ENCODE assay signal across 1 cellular context in the genomic region with DNA sequence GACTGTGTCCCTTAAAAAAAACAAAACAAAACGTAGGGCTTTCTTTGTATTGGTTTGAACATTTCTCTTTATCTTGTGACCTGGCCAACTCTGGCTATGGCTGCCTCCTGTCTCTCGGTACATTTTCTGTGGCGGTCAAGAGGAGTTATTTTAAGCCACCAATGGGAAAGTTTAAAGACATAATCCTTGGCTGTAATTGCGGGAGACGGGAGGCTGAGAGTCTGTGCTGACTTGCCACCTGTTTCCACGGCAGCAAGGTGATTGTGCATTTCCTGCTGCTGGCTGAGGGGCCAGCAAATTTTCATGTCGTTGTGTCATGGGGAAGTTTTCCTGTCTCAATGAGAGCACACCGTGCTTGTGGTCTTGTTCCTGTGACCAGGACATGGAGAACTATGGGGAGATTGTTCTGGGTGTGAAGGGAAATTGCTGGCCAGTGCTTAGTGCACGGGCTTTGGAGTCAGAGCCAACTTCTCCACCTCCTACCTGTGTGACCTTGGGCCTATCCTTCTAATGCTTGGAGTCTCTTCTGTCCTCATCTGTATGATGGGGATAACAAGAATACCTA.
TF ChIP-seq lines count a peak whose summit lies in the region.

No MANE protein-coding gene starts in this region.

TF ChIP-seq in K562, 482 proteins besides CTCF, POLR2A, EP300 and RAD21 (continued from another document and continues in another):
- TF ChIP-seq, protein P1, sequence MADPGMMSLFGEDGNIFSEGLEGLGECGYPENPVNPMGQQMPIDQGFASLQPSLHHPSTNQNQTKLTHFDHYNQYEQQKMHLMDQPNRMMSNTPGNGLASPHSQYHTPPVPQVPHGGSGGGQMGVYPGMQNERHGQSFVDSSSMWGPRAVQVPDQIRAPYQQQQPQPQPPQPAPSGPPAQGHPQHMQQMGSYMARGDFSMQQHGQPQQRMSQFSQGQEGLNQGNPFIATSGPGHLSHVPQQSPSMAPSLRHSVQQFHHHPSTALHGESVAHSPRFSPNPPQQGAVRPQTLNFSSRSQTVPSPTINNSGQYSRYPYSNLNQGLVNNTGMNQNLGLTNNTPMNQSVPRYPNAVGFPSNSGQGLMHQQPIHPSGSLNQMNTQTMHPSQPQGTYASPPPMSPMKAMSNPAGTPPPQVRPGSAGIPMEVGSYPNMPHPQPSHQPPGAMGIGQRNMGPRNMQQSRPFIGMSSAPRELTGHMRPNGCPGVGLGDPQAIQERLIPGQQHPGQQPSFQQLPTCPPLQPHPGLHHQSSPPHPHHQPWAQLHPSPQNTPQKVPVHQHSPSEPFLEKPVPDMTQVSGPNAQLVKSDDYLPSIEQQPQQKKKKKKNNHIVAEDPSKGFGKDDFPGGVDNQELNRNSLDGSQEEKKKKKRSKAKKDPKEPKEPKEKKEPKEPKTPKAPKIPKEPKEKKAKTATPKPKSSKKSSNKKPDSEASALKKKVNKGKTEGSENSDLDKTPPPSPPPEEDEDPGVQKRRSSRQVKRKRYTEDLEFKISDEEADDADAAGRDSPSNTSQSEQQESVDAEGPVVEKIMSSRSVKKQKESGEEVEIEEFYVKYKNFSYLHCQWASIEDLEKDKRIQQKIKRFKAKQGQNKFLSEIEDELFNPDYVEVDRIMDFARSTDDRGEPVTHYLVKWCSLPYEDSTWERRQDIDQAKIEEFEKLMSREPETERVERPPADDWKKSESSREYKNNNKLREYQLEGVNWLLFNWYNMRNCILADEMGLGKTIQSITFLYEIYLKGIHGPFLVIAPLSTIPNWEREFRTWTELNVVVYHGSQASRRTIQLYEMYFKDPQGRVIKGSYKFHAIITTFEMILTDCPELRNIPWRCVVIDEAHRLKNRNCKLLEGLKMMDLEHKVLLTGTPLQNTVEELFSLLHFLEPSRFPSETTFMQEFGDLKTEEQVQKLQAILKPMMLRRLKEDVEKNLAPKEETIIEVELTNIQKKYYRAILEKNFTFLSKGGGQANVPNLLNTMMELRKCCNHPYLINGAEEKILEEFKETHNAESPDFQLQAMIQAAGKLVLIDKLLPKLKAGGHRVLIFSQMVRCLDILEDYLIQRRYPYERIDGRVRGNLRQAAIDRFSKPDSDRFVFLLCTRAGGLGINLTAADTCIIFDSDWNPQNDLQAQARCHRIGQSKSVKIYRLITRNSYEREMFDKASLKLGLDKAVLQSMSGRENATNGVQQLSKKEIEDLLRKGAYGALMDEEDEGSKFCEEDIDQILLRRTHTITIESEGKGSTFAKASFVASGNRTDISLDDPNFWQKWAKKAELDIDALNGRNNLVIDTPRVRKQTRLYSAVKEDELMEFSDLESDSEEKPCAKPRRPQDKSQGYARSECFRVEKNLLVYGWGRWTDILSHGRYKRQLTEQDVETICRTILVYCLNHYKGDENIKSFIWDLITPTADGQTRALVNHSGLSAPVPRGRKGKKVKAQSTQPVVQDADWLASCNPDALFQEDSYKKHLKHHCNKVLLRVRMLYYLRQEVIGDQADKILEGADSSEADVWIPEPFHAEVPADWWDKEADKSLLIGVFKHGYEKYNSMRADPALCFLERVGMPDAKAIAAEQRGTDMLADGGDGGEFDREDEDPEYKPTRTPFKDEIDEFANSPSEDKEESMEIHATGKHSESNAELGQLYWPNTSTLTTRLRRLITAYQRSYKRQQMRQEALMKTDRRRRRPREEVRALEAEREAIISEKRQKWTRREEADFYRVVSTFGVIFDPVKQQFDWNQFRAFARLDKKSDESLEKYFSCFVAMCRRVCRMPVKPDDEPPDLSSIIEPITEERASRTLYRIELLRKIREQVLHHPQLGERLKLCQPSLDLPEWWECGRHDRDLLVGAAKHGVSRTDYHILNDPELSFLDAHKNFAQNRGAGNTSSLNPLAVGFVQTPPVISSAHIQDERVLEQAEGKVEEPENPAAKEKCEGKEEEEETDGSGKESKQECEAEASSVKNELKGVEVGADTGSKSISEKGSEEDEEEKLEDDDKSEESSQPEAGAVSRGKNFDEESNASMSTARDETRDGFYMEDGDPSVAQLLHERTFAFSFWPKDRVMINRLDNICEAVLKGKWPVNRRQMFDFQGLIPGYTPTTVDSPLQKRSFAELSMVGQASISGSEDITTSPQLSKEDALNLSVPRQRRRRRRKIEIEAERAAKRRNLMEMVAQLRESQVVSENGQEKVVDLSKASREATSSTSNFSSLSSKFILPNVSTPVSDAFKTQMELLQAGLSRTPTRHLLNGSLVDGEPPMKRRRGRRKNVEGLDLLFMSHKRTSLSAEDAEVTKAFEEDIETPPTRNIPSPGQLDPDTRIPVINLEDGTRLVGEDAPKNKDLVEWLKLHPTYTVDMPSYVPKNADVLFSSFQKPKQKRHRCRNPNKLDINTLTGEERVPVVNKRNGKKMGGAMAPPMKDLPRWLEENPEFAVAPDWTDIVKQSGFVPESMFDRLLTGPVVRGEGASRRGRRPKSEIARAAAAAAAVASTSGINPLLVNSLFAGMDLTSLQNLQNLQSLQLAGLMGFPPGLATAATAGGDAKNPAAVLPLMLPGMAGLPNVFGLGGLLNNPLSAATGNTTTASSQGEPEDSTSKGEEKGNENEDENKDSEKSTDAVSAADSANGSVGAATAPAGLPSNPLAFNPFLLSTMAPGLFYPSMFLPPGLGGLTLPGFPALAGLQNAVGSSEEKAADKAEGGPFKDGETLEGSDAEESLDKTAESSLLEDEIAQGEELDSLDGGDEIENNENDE (IDR thresholded peaks at IDR 0.05; ENCODE audit: low read depth, low read length), result no peak
- TF ChIP-seq, protein P2, sequence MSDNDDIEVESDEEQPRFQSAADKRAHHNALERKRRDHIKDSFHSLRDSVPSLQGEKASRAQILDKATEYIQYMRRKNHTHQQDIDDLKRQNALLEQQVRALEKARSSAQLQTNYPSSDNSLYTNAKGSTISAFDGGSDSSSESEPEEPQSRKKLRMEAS (CRISPR knock-in tag; IDR thresholded peaks at IDR 0.05), result 0 out of 2 replicates have a peak, but pooled peaks have one; percentile 14
- 0 out of 2 replicates have a peak, but pooled peaks have one; percentile 57 for TF ChIP-seq SMAD4 (CRISPR knock-in tag; conservative IDR thresholded peaks at IDR 0.05)
- TF ChIP-seq, protein P3, sequence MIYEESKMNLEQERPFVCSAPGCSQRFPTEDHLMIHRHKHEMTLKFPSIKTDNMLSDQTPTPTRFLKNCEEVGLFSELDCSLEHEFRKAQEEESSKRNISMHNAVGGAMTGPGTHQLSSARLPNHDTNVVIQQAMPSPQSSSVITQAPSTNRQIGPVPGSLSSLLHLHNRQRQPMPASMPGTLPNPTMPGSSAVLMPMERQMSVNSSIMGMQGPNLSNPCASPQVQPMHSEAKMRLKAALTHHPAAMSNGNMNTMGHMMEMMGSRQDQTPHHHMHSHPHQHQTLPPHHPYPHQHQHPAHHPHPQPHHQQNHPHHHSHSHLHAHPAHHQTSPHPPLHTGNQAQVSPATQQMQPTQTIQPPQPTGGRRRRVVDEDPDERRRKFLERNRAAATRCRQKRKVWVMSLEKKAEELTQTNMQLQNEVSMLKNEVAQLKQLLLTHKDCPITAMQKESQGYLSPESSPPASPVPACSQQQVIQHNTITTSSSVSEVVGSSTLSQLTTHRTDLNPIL (CRISPR knock-in tag; IDR thresholded peaks at IDR 0.05), result no peak
- TF ChIP-seq SMARCA4 (IDR thresholded peaks at IDR 0.05), result no peak
- TF ChIP-seq OTX1 (CRISPR knock-in tag; IDR thresholded peaks at IDR 0.05), result no peak
- TF ChIP-seq BRD9 (IDR thresholded peaks at IDR 0.05; ENCODE audit: low read depth, partially characterized antibody), result peak; percentile 48
- TF ChIP-seq, protein P4, sequence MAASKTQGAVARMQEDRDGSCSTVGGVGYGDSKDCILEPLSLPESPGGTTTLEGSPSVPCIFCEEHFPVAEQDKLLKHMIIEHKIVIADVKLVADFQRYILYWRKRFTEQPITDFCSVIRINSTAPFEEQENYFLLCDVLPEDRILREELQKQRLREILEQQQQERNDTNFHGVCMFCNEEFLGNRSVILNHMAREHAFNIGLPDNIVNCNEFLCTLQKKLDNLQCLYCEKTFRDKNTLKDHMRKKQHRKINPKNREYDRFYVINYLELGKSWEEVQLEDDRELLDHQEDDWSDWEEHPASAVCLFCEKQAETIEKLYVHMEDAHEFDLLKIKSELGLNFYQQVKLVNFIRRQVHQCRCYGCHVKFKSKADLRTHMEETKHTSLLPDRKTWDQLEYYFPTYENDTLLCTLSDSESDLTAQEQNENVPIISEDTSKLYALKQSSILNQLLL (CRISPR knock-in tag; IDR thresholded peaks at IDR 0.05; ENCODE audit: borderline replicate concordance), result no peak
- TF ChIP-seq, protein P5, sequence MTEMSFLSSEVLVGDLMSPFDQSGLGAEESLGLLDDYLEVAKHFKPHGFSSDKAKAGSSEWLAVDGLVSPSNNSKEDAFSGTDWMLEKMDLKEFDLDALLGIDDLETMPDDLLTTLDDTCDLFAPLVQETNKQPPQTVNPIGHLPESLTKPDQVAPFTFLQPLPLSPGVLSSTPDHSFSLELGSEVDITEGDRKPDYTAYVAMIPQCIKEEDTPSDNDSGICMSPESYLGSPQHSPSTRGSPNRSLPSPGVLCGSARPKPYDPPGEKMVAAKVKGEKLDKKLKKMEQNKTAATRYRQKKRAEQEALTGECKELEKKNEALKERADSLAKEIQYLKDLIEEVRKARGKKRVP (CRISPR knock-in tag; IDR thresholded peaks at IDR 0.05), result no peak
- no peak for TF ChIP-seq ZNF695 (CRISPR knock-in tag; IDR thresholded peaks at IDR 0.05)
- TF ChIP-seq TAL1 (IDR thresholded peaks at IDR 0.05), result no peak
- no peak for TF ChIP-seq ZFP1 (CRISPR knock-in tag; IDR thresholded peaks at IDR 0.05)
- no peak for TF ChIP-seq KLF10 (CRISPR knock-in tag; IDR thresholded peaks at IDR 0.05)
- TF ChIP-seq PHTF2 (CRISPR knock-in tag; IDR thresholded peaks at IDR 0.05), result no peak
- no peak for TF ChIP-seq ZNF436 (CRISPR knock-in tag; IDR thresholded peaks at IDR 0.05)
- TF ChIP-seq ZNF699 (CRISPR knock-in tag; IDR thresholded peaks at IDR 0.05; ENCODE audit: insufficient replicate concordance), result no peak
- no peak for TF ChIP-seq SNRNP70 (optimal IDR thresholded peaks at IDR 0.05; ENCODE audit: low read depth, low read length)
- TF ChIP-seq, protein P6, sequence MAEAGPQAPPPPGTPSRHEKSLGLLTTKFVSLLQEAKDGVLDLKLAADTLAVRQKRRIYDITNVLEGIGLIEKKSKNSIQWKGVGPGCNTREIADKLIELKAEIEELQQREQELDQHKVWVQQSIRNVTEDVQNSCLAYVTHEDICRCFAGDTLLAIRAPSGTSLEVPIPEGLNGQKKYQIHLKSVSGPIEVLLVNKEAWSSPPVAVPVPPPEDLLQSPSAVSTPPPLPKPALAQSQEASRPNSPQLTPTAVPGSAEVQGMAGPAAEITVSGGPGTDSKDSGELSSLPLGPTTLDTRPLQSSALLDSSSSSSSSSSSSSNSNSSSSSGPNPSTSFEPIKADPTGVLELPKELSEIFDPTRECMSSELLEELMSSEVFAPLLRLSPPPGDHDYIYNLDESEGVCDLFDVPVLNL (CRISPR knock-in tag; IDR thresholded peaks at IDR 0.05; ENCODE audit: low read depth), result no peak
- no peak for TF ChIP-seq CSDE1 (IDR thresholded peaks at IDR 0.05)
- no peak for TF ChIP-seq RBM34 (IDR thresholded peaks at IDR 0.05; ENCODE audit: borderline replicate concordance, insufficient read depth, low read length)
- TF ChIP-seq TRIM24 (IDR thresholded peaks at IDR 0.05), result no peak
- no peak for TF ChIP-seq ZNF589 (CRISPR knock-in tag; IDR thresholded peaks at IDR 0.05; ENCODE audit: low read depth)
- TF ChIP-seq CEBPG (CRISPR knock-in tag; IDR thresholded peaks at IDR 0.05), result no peak
- TF ChIP-seq CEBPG (tag; conservative IDR thresholded peaks at IDR 0.05 in 1 of 2, IDR thresholded peaks at IDR 0.05 in 1 of 2), result no peak
- no peak for TF ChIP-seq ZNF282 (CRISPR knock-in tag; IDR thresholded peaks at IDR 0.05)
- no peak for TF ChIP-seq HOXB6 (CRISPR knock-in tag; IDR thresholded peaks at IDR 0.05; ENCODE audit: borderline replicate concordance)
- TF ChIP-seq BHLHE40 (IDR thresholded peaks at IDR 0.05; ENCODE audit: low read length), result no peak
- no peak for TF ChIP-seq ESRRB (CRISPR knock-in tag; IDR thresholded peaks at IDR 0.05; ENCODE audit: borderline replicate concordance)
- TF ChIP-seq FUS (optimal IDR thresholded peaks at IDR 0.05; ENCODE audit: low read depth, low read length), result no peak
- no peak for TF ChIP-seq PCBP2 (IDR thresholded peaks at IDR 0.05; ENCODE audit: low read depth, low read length, poor library complexity, severe bottlenecking)
- TF ChIP-seq HNRNPL (IDR thresholded peaks at IDR 0.05; ENCODE audit: low read depth, low read length), result no peak
- TF ChIP-seq MAFF (IDR thresholded peaks at IDR 0.05; ENCODE audit: low read length), result 0 out of 2 replicates have a peak, but pooled peaks have one; percentile 15
- no peak for TF ChIP-seq NR2C1 (IDR thresholded peaks at IDR 0.05)
- no peak for TF ChIP-seq NR2C1 (tag; IDR thresholded peaks at IDR 0.05)
- TF ChIP-seq RBM25 (IDR thresholded peaks at IDR 0.05; ENCODE audit: low read depth, low read length, severe bottlenecking), result peak; percentile 22
- no peak for TF ChIP-seq ZBTB7A (IDR thresholded peaks at IDR 0.05; ENCODE audit: borderline replicate concordance, control insufficient read depth, low read depth, low read length)
- TF ChIP-seq DNMT1 (IDR thresholded peaks at IDR 0.05), result no peak
- TF ChIP-seq ZSCAN32 (CRISPR knock-in tag; IDR thresholded peaks at IDR 0.05), result no peak
- TF ChIP-seq DACH1 (IDR thresholded peaks at IDR 0.05; ENCODE audit: partially characterized antibody), result no peak
- no peak for TF ChIP-seq MXI1 (IDR thresholded peaks at IDR 0.05; ENCODE audit: low read depth, low read length)
- TF ChIP-seq NFE2L1 (tag; IDR thresholded peaks at IDR 0.05; ENCODE audit: borderline replicate concordance, low read depth), result no peak
- TF ChIP-seq NFE2 (IDR thresholded peaks at IDR 0.05; ENCODE audit: low read depth), result peak; percentile 78
- 0 out of 2 replicates have a peak, but pooled peaks have one; percentile 5 for TF ChIP-seq JUND (IDR thresholded peaks at IDR 0.05; ENCODE audit: borderline replicate concordance, low read depth, low read length)
- no peak; the same call in 2 of the 3 replicates for TF ChIP-seq JUND (tag; IDR thresholded peaks at IDR 0.05; ENCODE audit: borderline replicate concordance, low read depth, low read length)
- TF ChIP-seq PTRF (tag; IDR thresholded peaks at IDR 0.05), result no peak
